In the genomic region with DNA sequence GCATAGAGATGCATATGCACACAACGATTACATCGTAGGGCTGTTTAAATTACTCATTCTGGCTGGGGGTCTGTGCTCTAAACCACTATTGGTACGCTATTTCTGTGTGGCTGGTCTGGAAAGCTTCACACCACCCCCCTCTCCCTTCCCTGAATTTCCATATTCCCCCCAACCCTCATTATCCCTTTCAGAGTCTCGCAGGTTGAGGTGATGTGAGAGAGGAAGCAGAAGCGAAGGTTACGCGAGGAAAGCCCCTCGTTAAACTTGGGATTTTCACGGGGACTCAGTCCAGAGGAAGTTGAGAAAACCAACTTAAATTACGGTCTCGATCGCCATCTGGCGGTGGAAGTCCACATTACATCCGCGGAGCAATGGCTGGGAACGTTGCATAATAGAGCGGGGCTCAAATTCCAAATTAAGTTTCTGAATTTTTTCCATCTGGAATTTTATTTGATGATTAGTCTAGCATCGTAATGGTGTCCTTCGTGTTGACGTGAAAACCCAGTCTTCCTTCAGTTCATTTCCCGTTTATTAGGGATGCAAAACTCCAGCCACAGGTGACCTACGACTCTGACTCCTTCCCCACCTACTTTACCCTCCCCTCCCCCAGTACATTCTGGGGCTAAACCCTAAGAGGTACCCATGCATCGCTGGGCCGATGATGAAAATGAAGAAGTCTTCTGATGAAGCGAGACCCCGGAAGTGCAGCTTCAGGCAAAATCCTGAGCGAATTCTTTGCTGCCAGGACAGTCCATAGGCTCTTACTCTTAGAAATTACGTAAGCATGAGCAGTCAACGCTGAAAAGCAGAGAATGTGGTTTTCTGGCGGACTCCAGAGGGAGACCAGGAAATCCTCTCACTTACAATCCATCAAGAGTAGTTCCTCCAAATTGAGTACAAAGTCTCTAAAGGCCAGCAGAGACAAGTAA, we compare ENCODE assay signal across 8 cellular contexts.
DNase-seq lines count a peak whose midpoint lies in the region; ATAC-seq, FAIRE-seq and TF ChIP-seq lines count a peak whose summit lies in the region.

No MANE protein-coding gene starts in this region.

- no peak for ATAC-seq in GM18520 (IDR thresholded peaks at IDR 0.05; ENCODE audit: unreplicated experiment)

- peak; percentile 92 for FAIRE-seq in endometrium (lab: Jason Lieb, UNC)

- DNase-seq in AG10803 (ENCODE audit: low read depth): peak; percentile 53
- peak; percentile 64 for DNase-seq in GM20000 (ENCODE audit: low spot score)
- DNase-seq in NCI-H774 (lab: John Stamatoyannopoulos, UW): peak; percentile 26
- peak; percentile 32 to 82 (median 80) for DNase-seq in activated CD8-positive, alpha-beta memory T cell treated with anti-CD3 and anti-CD28 coated beads for 48 hours (ENCODE audit: low read depth in 2 of 3, low spot score in 2 of 3)
- DNase-seq in midbrain (lab: John Stamatoyannopoulos, UW): peak; percentile 80
- peak; percentile 33 to 52 for DNase-seq in stimulated activated CD8-positive, alpha-beta memory T cell treated with anti-CD3 and anti-CD28 coated beads, Interleukin-15, amount 100 ng/mL, for 4 hours (ENCODE audit: low read depth in 2 of 2)

- TF ChIP-seq CTCF in AG10803 (conservative IDR thresholded peaks at IDR 0.05; ENCODE audit: low read length): peak; percentile 84
- TF ChIP-seq CTCF in GM20000 (IDR thresholded peaks at IDR 0.05; ENCODE audit: extremely low read depth, missing control alignments): peak; percentile 70

- H3K4me3 ChIP-seq in AG10803 (ENCODE audit: low read length): peak overlapping the region; percentile 47

Comparison
In these comparisons a context has a peak if more than half of its experiments do, and no peak if none do; other contexts are left out.
1. DNase-seq: peak in every context shown above with its lines; median percentile 80 in activated CD8-positive, alpha-beta memory T cell treated with anti-CD3 and anti-CD28 coated beads for 48 hours; 80 in midbrain; 64 in GM20000; 53 in AG10803; 42 in stimulated activated CD8-positive, alpha-beta memory T cell treated with anti-CD3 and anti-CD28 coated beads, Interleukin-15, amount 100 ng/mL, for 4 hours; 26 in NCI-H774.